In the genomic region with DNA sequence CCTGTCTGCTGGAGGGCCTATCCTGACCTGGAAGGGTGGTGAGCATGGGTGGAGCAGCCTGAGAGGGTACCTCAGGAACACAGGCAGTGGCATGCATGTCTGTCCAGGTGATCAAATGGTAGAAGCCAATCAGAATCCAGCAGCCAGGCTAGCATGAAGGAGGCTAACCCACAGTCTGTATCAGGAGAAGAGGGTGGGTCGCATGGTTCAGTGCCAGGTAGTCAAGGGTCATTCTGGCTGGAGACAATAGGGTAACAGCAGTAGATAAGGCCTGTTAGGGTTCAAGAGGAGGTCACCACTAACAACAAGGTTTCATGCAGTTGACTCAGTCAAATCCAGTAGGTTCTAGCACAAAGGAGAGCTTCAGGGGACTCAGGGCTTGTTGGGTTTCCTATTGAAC, we compare ENCODE assay signal across 34 cellular contexts.
"Had no signal": no experiment of that assay in that cellular context is flagged by ENCODE, and none has a peak within 500 bp of the region (broad histone marks: within the 10 kb centered on the region; RNA-seq: fewer than 3 reads in every experiment).

No MANE protein-coding gene starts in this region.

- ATAC-seq: activated CD4-positive, alpha-beta T cell treated with anti-CD3 and anti-CD28 coated beads for 36 hours; naive thymus-derived CD8-positive, alpha-beta T cell; stimulated activated naive CD8-positive, alpha-beta T cell treated with anti-CD3 and anti-CD28 coated beads, Interleukin-15, Interleukin-2, amounts not matched to agents 100 U/mL and 50 U/mL, for 24 hours had no signal

- H3K4me3 ChIP-seq: esophagus squamous epithelium, heart right ventricle, left ventricle myocardium inferior, lung, neural progenitor cell, right atrium auricular region, testis had no signal

- H3K27ac Mint-ChIP-seq: activated B cell treated with CpG ODN at 0.5 μM for 24 hours; activated CD4-positive, alpha-beta T cell treated with anti-CD3 and anti-CD28 coated beads for 36 hours; activated T-helper 1 cell treated with anti-CD3 and anti-CD28 coated beads, Interleukin-12 subunit alpha, Interleukin-12 subunit beta, Interleukin-2, Interleukin-4 antibody, amounts not matched to agents 30 ng/mL and 10 ng/mL and 1 ng/mL, durations not matched to agents 14 hours and 24 hours and 36 hours; dendritic cell treated with granulocyte-macrophage colony-stimulating factor and Interleukin-4, amounts not matched to agents 40 ng/mL and 50 ng/mL, for 4 days; neural progenitor cell had no signal

- DNase-seq: activated B cell treated with CpG ODN at 0.5 μM for 24 hours; activated CD4-positive, alpha-beta T cell treated with anti-CD3 and anti-CD28 coated beads for 36 hours; activated CD4-positive, alpha-beta T cell treated with anti-CD3 and anti-CD28 coated beads, Interleukin-2, amount 50 U/mL, for 4 hours; activated effector memory CD4-positive, alpha-beta T cell treated with anti-CD3 and anti-CD28 coated beads, Interleukin-2, amount 50 U/mL, for 16 hours; activated naive CD4-positive, alpha-beta T cell treated with anti-CD3 and anti-CD28 coated beads, Interleukin-2, amount 50 U/mL, for 16 hours; activated T-cell treated with anti-CD3 and anti-CD28 coated beads for 4 hours; amniotic stem cell; brain microvascular endothelial cell; caudate nucleus; effector CD8-positive, alpha-beta T cell; esophagus squamous epithelium; foreskin melanocyte; heart right ventricle; kidney glomerular epithelial cell; left ventricle myocardium inferior; mesendoderm; naive thymus-derived CD8-positive, alpha-beta T cell; occipital lobe; stimulated activated CD4-positive, alpha-beta T cell treated with anti-CD3 and anti-CD28 coated beads, Interleukin-2, amount 100 ng/mL, for 48 hours; stimulated activated naive CD8-positive, alpha-beta T cell treated with anti-CD3 and anti-CD28 coated beads, Interleukin-15, Interleukin-2, amounts not matched to agents 100 U/mL and 50 U/mL, for 24 hours; T-helper 1 cell; testis; trophoblast cell had no signal

- H3K27me3 Mint-ChIP-seq: activated B cell treated with CpG ODN at 0.5 μM for 24 hours; activated CD4-positive, alpha-beta T cell treated with anti-CD3 and anti-CD28 coated beads for 36 hours; dendritic cell treated with granulocyte-macrophage colony-stimulating factor and Interleukin-4, amounts not matched to agents 40 ng/mL and 50 ng/mL, for 4 days; naive thymus-derived CD8-positive, alpha-beta T cell had no signal

- H3K27me3 ChIP-seq: brain microvascular endothelial cell, esophagus squamous epithelium, heart right ventricle, neural progenitor cell, right atrium auricular region, testis had no signal

- H3K4me2 ChIP-seq: neural progenitor cell had no signal

- H3K9ac ChIP-seq: neural progenitor cell, parathyroid adenoma had no signal

- H2AFZ ChIP-seq: neural progenitor cell, parathyroid adenoma had no signal

- H3K27ac ChIP-seq: brain microvascular endothelial cell, epithelial cell of prostate, esophagus squamous epithelium, heart right ventricle, left ventricle myocardium inferior, neural progenitor cell, parathyroid adenoma, right atrium auricular region, testis had no signal

- H3K36me3 ChIP-seq: neural progenitor cell had no signal

- FAIRE-seq: astrocyte, endometrium, urothelium cell line had no signal

- H3K9me3 ChIP-seq: right atrium auricular region, testis had no signal

- H3K9me3 Mint-ChIP-seq: activated B cell treated with CpG ODN at 0.5 μM for 24 hours, neural progenitor cell had no signal

- H3K4me1 Mint-ChIP-seq: neural progenitor cell had no signal

- H3K4me1 ChIP-seq: heart right ventricle, left ventricle myocardium inferior, neural progenitor cell, parathyroid adenoma, right atrium auricular region, testis had no signal

- H3K4me3 Mint-ChIP-seq: activated B cell treated with CpG ODN at 0.5 μM for 24 hours; activated CD4-positive, alpha-beta T cell treated with anti-CD3 and anti-CD28 coated beads for 36 hours; activated T-helper 1 cell treated with anti-CD3 and anti-CD28 coated beads, Interleukin-12 subunit alpha, Interleukin-12 subunit beta, Interleukin-2, Interleukin-4 antibody, amounts not matched to agents 30 ng/mL and 10 ng/mL and 1 ng/mL, durations not matched to agents 14 hours and 24 hours and 36 hours; dendritic cell treated with granulocyte-macrophage colony-stimulating factor and Interleukin-4, amounts not matched to agents 40 ng/mL and 50 ng/mL, for 4 days; naive thymus-derived CD8-positive, alpha-beta T cell; neural progenitor cell; T-helper 2 cell treated with Interferon-gamma antibody and Interleukin-4, amounts not matched to agents 5 μg/mL and 100 μg/mL, for 36 hours had no signal
